Comparison of ENCODE assay signal across 17 cellular contexts in genomic region chr1:214022810-214023425, GRCh38. TPM values are rescaled to one million over a fixed set of nuclear protein-coding genes. Genes with fewer than 3 reads are reported as not detected.
"Had no signal": no experiment of that assay in that cellular context is flagged by ENCODE, and none has a peak within 500 bp of the region (broad histone marks: within the 10 kb centered on the region; RNA-seq: fewer than 3 reads in every experiment).

No MANE protein-coding gene starts in this region.

- H3K36me3 ChIP-seq: adrenal gland, thyroid gland had no signal

- H3K4me3 ChIP-seq: adrenal gland, coronary artery, thyroid gland had no signal

- H3K9me3 ChIP-seq: adrenal gland, thyroid gland had no signal

- H3K27me3 ChIP-seq: adrenal gland, thyroid gland had no signal

- FAIRE-seq: astrocyte, kidney had no signal

- DNase-seq: activated CD8-positive, alpha-beta memory T cell treated with anti-CD3 and anti-CD28 coated beads for 24 hours; activated CD8-positive, alpha-beta memory T cell treated with anti-CD3 and anti-CD28 coated beads, Interleukin-2, amount 50 U/mL, for 48 hours; activated naive CD4-positive, alpha-beta T cell; activated T-cell treated with anti-CD3 and anti-CD28 coated beads, Interleukin-2, amount 50 U/mL, for 4 hours; adrenal gland; kidney; naive thymus-derived CD8-positive, alpha-beta T cell; retina; stimulated activated CD4-positive, alpha-beta T cell treated with anti-CD3 and anti-CD28 coated beads, Interleukin-4, amount 100 ng/mL, for 24 hours; stimulated activated naive CD4-positive, alpha-beta T cell treated with Interleukin-2 at 50 U/mL for 16 hours; T1000; thyroid gland had no signal

- ATAC-seq: activated T-cell treated with anti-CD3 and anti-CD28 coated beads, Interleukin-2, amount 50 U/mL, for 4 hours; naive thymus-derived CD8-positive, alpha-beta T cell; WTC11 had no signal

- H3K27ac ChIP-seq: adrenal gland, coronary artery, thyroid gland had no signal

RNA-seq across cellular contexts. Expression of gene PROX1, which starts 35.1 kb away (rescaled TPM):
- total RNA-seq: activated T-helper 2 cell treated with anti-CD3 and anti-CD28 coated beads, Interferon-gamma antibody, Interleukin-2, Interleukin-4, amounts not matched to agents 10 μg/mL and 5 μg/mL and 100 μg/mL, durations not matched to agents 14 hours and 24 hours and 36 hours; naive thymus-derived CD8-positive, alpha-beta T cell; T-helper 1 cell treated with Interleukin-12 subunit alpha and Interleukin-12 subunit beta and Interleukin-4 antibody, amounts not matched to agents 30 ng/mL and 1 ng/mL, for 36 hours had no signal
